In the genomic region with DNA sequence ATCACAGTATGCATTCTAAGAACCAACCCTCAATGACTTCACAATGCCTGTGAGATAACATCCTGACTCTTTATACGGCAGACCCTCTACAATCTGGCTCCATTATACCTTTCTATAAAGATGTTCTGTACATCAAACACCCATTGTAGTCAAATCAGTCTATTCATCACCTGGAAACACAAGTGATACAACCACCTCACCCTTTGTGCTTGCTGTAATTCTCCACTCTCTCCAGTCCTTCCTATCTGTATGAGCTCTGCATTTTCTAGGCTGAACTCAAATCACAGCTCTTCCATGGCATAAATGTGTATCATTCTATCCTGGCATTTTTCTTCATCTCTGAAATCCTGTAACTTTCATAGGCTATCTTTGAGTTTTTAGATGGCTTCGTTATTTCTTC, we compare ENCODE assay signal across 40 cellular contexts.
"Had no signal": no experiment of that assay in that cellular context is flagged by ENCODE, and none has a peak within 500 bp of the region (broad histone marks: within the 10 kb centered on the region; RNA-seq: fewer than 3 reads in every experiment).

No MANE protein-coding gene starts in this region.

- H3K4me3 ChIP-seq: adrenal gland, ascending aorta, body of pancreas, breast epithelium, cardiac muscle cell had no signal

- DNase-seq: activated effector memory CD4-positive, alpha-beta T cell treated with anti-CD3 and anti-CD28 coated beads, Interleukin-2, amount 50 U/mL, for 16 hours; activated effector memory CD4-positive, alpha-beta T cell treated with Interleukin-2 at 50 U/mL for 16 hours; activated gamma-delta T cell; activated gamma-delta T cell treated with Interleukin-2 at 50 U/mL for 16 hours; activated naive CD4-positive, alpha-beta T cell; activated naive CD4-positive, alpha-beta T cell treated with anti-CD3 and anti-CD28 coated beads for 36 hours; activated naive CD4-positive, alpha-beta T cell treated with anti-CD3 and anti-CD28 coated beads, Interleukin-2, amount 10 ng/mL, durations not matched to agents 7 days and 5 days; activated naive CD4-positive, alpha-beta T cell treated with anti-CD3 and anti-CD28 coated beads, Interleukin-2, amount 50 U/mL, for 16 hours; activated naive CD4-positive, alpha-beta T cell treated with Interleukin-2 at 50 U/mL for 16 hours; activated naive CD8-positive, alpha-beta T cell treated with anti-CD3 and anti-CD28 coated beads for 36 hours; activated naive CD8-positive, alpha-beta T cell treated with anti-CD3 and anti-CD28 coated beads, Interleukin-2, amount 10 ng/mL, durations not matched to agents 7 days and 5 days; activated naive CD8-positive, alpha-beta T cell treated with anti-CD3 and anti-CD28 coated beads, Interleukin-2, amount 50 U/mL, for 24 hours; activated T-cell treated with anti-CD3 and anti-CD28 coated beads, Interleukin-2, amount 50 U/mL, for 1 hour; activated T-cell treated with anti-CD3 and anti-CD28 coated beads, Interleukin-2, amount 50 U/mL, for 24 hours; activated T-cell treated with anti-CD3 and anti-CD28 coated beads, Interleukin-2, amount 50 U/mL, for 4 hours; activated T-cell treated with anti-CD3 and anti-CD28 coated beads, Interleukin-2, amount 50 U/mL, for 48 hours; activated T-cell treated with anti-CD3 and anti-CD28 coated beads, Interleukin-2, amount 50 U/mL, for 72 hours; adrenal gland; amniotic stem cell; amygdala; anterior cingulate cortex; aorta; body of pancreas; brain microvascular endothelial cell; caudate nucleus; central memory CD4-positive, alpha-beta T cell; cerebellar nuclear complex had no signal

- H3K9me3 Mint-ChIP-seq: activated naive CD4-positive, alpha-beta T cell treated with anti-CD3 and anti-CD28 coated beads, Interleukin-2, amount 10 ng/mL, durations not matched to agents 7 days and 5 days; activated naive CD4-positive, alpha-beta T cell treated with anti-CD3 and anti-CD28 coated beads, Interleukin-2, amount 50 U/mL, for 24 hours; activated naive CD4-positive, alpha-beta T cell treated with anti-CD3 and anti-CD28 coated beads, Interleukin-2, amount 50 U/mL, for 72 hours; activated naive CD8-positive, alpha-beta T cell treated with anti-CD3 and anti-CD28 coated beads for 36 hours; activated naive CD8-positive, alpha-beta T cell treated with anti-CD3 and anti-CD28 coated beads, Interleukin-2, amount 10 ng/mL, durations not matched to agents 7 days and 5 days; activated naive CD8-positive, alpha-beta T cell treated with anti-CD3 and anti-CD28 coated beads, Interleukin-2, amount 50 U/mL, for 24 hours; activated T-cell treated with anti-CD3 and anti-CD28 coated beads, Interleukin-2, amount 50 U/mL, for 24 hours; activated T-helper 1 cell treated with anti-CD3 and anti-CD28 coated beads, Interleukin-12 subunit alpha, Interleukin-12 subunit beta, Interleukin-2, Interleukin-4 antibody, amounts not matched to agents 30 ng/mL and 10 ng/mL and 1 ng/mL, durations not matched to agents 14 hours and 24 hours and 36 hours; activated T-helper 17 cell treated with anti-CD3 and anti-CD28 coated beads, Interleukin-2, amount 50 U/mL, for 72 hours; activated T-helper 2 cell treated with anti-CD3 and anti-CD28 coated beads, Interferon-gamma antibody, Interleukin-2, Interleukin-4, amounts not matched to agents 10 μg/mL and 5 μg/mL and 100 μg/mL, durations not matched to agents 14 hours and 24 hours and 36 hours; brain; central memory CD8-positive, alpha-beta T cell had no signal

- H3K27ac Mint-ChIP-seq: activated naive CD4-positive, alpha-beta T cell treated with anti-CD3 and anti-CD28 coated beads for 36 hours; activated naive CD4-positive, alpha-beta T cell treated with anti-CD3 and anti-CD28 coated beads, Interleukin-2, amount 10 ng/mL, durations not matched to agents 7 days and 5 days; activated naive CD4-positive, alpha-beta T cell treated with anti-CD3 and anti-CD28 coated beads, Interleukin-2, amount 50 U/mL, for 24 hours; activated naive CD4-positive, alpha-beta T cell treated with anti-CD3 and anti-CD28 coated beads, Interleukin-2, amount 50 U/mL, for 72 hours; activated naive CD8-positive, alpha-beta T cell; activated naive CD8-positive, alpha-beta T cell treated with anti-CD3 and anti-CD28 coated beads for 36 hours; activated naive CD8-positive, alpha-beta T cell treated with anti-CD3 and anti-CD28 coated beads, Interleukin-2, amount 10 ng/mL, durations not matched to agents 7 days and 5 days; activated naive CD8-positive, alpha-beta T cell treated with anti-CD3 and anti-CD28 coated beads, Interleukin-2, amount 50 U/mL, for 24 hours; activated T-cell treated with anti-CD3 and anti-CD28 coated beads, Interleukin-2, amount 50 U/mL, for 24 hours; activated T-cell treated with anti-CD3 and anti-CD28 coated beads, Interleukin-2, amount 50 U/mL, for 72 hours; activated T-helper 1 cell treated with anti-CD3 and anti-CD28 coated beads, Interleukin-12 subunit alpha, Interleukin-12 subunit beta, Interleukin-2, Interleukin-4 antibody, amounts not matched to agents 30 ng/mL and 10 ng/mL and 1 ng/mL, durations not matched to agents 14 hours and 24 hours and 36 hours; activated T-helper 17 cell treated with anti-CD3 and anti-CD28 coated beads, Interleukin-2, amount 50 U/mL, for 72 hours; activated T-helper 2 cell treated with anti-CD3 and anti-CD28 coated beads, Interferon-gamma antibody, Interleukin-2, Interleukin-4, amounts not matched to agents 10 μg/mL and 5 μg/mL and 100 μg/mL, durations not matched to agents 14 hours and 24 hours and 36 hours; brain had no signal

- H3K4me1 ChIP-seq: adrenal gland, ascending aorta, body of pancreas, breast epithelium had no signal

- H3K36me3 ChIP-seq: adrenal gland, ascending aorta, brain microvascular endothelial cell, breast epithelium, cardiac muscle cell had no signal

- H3K9me3 ChIP-seq: adrenal gland, ascending aorta, body of pancreas, breast epithelium had no signal

- H3K27ac ChIP-seq: adrenal gland, ascending aorta, body of pancreas, brain microvascular endothelial cell, breast epithelium, cardiac muscle cell had no signal

- ATAC-seq: activated naive CD4-positive, alpha-beta T cell treated with anti-CD3 and anti-CD28 coated beads, Interleukin-2, amount 50 U/mL, for 72 hours; activated naive CD8-positive, alpha-beta T cell treated with anti-CD3 and anti-CD28 coated beads, Interleukin-2, amount 50 U/mL, for 24 hours; activated T-cell treated with anti-CD3 and anti-CD28 coated beads, Interleukin-2, amount 50 U/mL, for 4 hours; activated T-cell treated with anti-CD3 and anti-CD28 coated beads, Interleukin-2, amount 50 U/mL, for 72 hours; activated T-helper 17 cell treated with anti-CD3 and anti-CD28 coated beads, Interleukin-2, amount 50 U/mL, for 72 hours; body of pancreas had no signal

- H3K4me3 Mint-ChIP-seq: activated naive CD4-positive, alpha-beta T cell treated with anti-CD3 and anti-CD28 coated beads for 36 hours; activated naive CD4-positive, alpha-beta T cell treated with anti-CD3 and anti-CD28 coated beads, Interleukin-2, amount 10 ng/mL, durations not matched to agents 7 days and 5 days; activated naive CD4-positive, alpha-beta T cell treated with anti-CD3 and anti-CD28 coated beads, Interleukin-2, amount 50 U/mL, for 24 hours; activated naive CD8-positive, alpha-beta T cell; activated naive CD8-positive, alpha-beta T cell treated with anti-CD3 and anti-CD28 coated beads for 36 hours; activated naive CD8-positive, alpha-beta T cell treated with anti-CD3 and anti-CD28 coated beads, Interleukin-2, amount 10 ng/mL, durations not matched to agents 7 days and 5 days; activated naive CD8-positive, alpha-beta T cell treated with anti-CD3 and anti-CD28 coated beads, Interleukin-2, amount 50 U/mL, for 24 hours; activated T-cell treated with anti-CD3 and anti-CD28 coated beads, Interleukin-2, amount 50 U/mL, for 24 hours; activated T-cell treated with anti-CD3 and anti-CD28 coated beads, Interleukin-2, amount 50 U/mL, for 4 hours; activated T-cell treated with anti-CD3 and anti-CD28 coated beads, Interleukin-2, amount 50 U/mL, for 72 hours; activated T-helper 1 cell treated with anti-CD3 and anti-CD28 coated beads, Interleukin-12 subunit alpha, Interleukin-12 subunit beta, Interleukin-2, Interleukin-4 antibody, amounts not matched to agents 30 ng/mL and 10 ng/mL and 1 ng/mL, durations not matched to agents 14 hours and 24 hours and 36 hours; activated T-helper 17 cell treated with anti-CD3 and anti-CD28 coated beads, Interleukin-2, amount 50 U/mL, for 72 hours; brain; central memory CD8-positive, alpha-beta T cell had no signal

- H3K27me3 Mint-ChIP-seq: activated naive CD4-positive, alpha-beta T cell treated with anti-CD3 and anti-CD28 coated beads, Interleukin-2, amount 10 ng/mL, durations not matched to agents 7 days and 5 days; activated naive CD4-positive, alpha-beta T cell treated with anti-CD3 and anti-CD28 coated beads, Interleukin-2, amount 50 U/mL, for 24 hours; activated naive CD8-positive, alpha-beta T cell; activated naive CD8-positive, alpha-beta T cell treated with anti-CD3 and anti-CD28 coated beads for 36 hours; activated naive CD8-positive, alpha-beta T cell treated with anti-CD3 and anti-CD28 coated beads, Interleukin-2, amount 10 ng/mL, durations not matched to agents 7 days and 5 days; activated naive CD8-positive, alpha-beta T cell treated with anti-CD3 and anti-CD28 coated beads, Interleukin-2, amount 50 U/mL, for 24 hours; activated T-cell treated with anti-CD3 and anti-CD28 coated beads, Interleukin-2, amount 50 U/mL, for 24 hours; activated T-helper 17 cell treated with anti-CD3 and anti-CD28 coated beads, Interleukin-2, amount 50 U/mL, for 72 hours; central memory CD8-positive, alpha-beta T cell had no signal

- H3K27me3 ChIP-seq: adrenal gland, ascending aorta, body of pancreas, brain microvascular endothelial cell, breast epithelium, cardiac muscle cell had no signal

- H3K36me3 Mint-ChIP-seq: activated naive CD4-positive, alpha-beta T cell treated with anti-CD3 and anti-CD28 coated beads, Interleukin-2, amount 10 ng/mL, durations not matched to agents 7 days and 5 days; activated naive CD4-positive, alpha-beta T cell treated with anti-CD3 and anti-CD28 coated beads, Interleukin-2, amount 50 U/mL, for 24 hours; activated naive CD4-positive, alpha-beta T cell treated with anti-CD3 and anti-CD28 coated beads, Interleukin-2, amount 50 U/mL, for 72 hours; activated naive CD8-positive, alpha-beta T cell; activated naive CD8-positive, alpha-beta T cell treated with anti-CD3 and anti-CD28 coated beads for 36 hours; activated naive CD8-positive, alpha-beta T cell treated with anti-CD3 and anti-CD28 coated beads, Interleukin-2, amount 10 ng/mL, durations not matched to agents 7 days and 5 days; brain had no signal

- H3K4me1 Mint-ChIP-seq: activated naive CD4-positive, alpha-beta T cell treated with anti-CD3 and anti-CD28 coated beads, Interleukin-2, amount 10 ng/mL, durations not matched to agents 7 days and 5 days; activated naive CD4-positive, alpha-beta T cell treated with anti-CD3 and anti-CD28 coated beads, Interleukin-2, amount 50 U/mL, for 24 hours; activated naive CD8-positive, alpha-beta T cell treated with anti-CD3 and anti-CD28 coated beads for 36 hours; activated naive CD8-positive, alpha-beta T cell treated with anti-CD3 and anti-CD28 coated beads, Interleukin-2, amount 10 ng/mL, durations not matched to agents 7 days and 5 days; activated naive CD8-positive, alpha-beta T cell treated with anti-CD3 and anti-CD28 coated beads, Interleukin-2, amount 50 U/mL, for 24 hours; activated T-helper 17 cell treated with anti-CD3 and anti-CD28 coated beads, Interleukin-2, amount 50 U/mL, for 72 hours; brain; central memory CD8-positive, alpha-beta T cell had no signal

- FAIRE-seq: astrocyte, bronchial epithelial cell had no signal
